Comparison of ENCODE assay signal across 7 cellular contexts in the genomic region with DNA sequence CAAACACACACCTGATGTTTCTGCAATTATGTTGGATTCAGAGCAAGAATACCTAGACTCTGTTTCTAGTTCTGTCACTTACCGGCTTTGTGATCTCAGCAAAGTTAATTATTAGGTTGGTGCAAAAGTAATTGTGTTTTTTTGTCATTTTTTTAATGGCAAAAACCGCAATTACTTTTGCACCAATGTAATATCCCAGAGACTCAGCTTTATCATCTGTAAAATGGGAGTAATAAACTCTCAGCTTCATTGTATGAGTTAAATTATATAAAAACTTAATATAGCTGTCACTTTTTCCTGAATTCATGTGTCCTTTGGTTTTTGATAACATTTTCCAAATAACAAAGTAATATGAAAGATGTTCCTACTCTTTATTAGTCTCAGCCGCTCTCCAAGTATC.
"Had no signal": no experiment of that assay in that cellular context is flagged by ENCODE, and none has a peak within 500 bp of the region (broad histone marks: within the 10 kb centered on the region; RNA-seq: fewer than 3 reads in every experiment).

No MANE protein-coding gene starts in this region.

- H3K36me3 ChIP-seq: HAP-1 had no signal

- DNase-seq: GM23248, GOT3, H7, KG1 had no signal

- H3K9me3 ChIP-seq: HAP-1 had no signal

- FAIRE-seq: HTR-8/SVneo had no signal

- ATAC-seq: HCT116 had no signal

- H2AFZ ChIP-seq: GM23248 had no signal

- H3K4me1 ChIP-seq: HAP-1 had no signal

- H3K9ac ChIP-seq: GM23248 had no signal

- H3K4me3 ChIP-seq: GM23248, HAP-1 had no signal

- H3K27ac ChIP-seq: GM23248 had no signal
